In the genomic region with DNA sequence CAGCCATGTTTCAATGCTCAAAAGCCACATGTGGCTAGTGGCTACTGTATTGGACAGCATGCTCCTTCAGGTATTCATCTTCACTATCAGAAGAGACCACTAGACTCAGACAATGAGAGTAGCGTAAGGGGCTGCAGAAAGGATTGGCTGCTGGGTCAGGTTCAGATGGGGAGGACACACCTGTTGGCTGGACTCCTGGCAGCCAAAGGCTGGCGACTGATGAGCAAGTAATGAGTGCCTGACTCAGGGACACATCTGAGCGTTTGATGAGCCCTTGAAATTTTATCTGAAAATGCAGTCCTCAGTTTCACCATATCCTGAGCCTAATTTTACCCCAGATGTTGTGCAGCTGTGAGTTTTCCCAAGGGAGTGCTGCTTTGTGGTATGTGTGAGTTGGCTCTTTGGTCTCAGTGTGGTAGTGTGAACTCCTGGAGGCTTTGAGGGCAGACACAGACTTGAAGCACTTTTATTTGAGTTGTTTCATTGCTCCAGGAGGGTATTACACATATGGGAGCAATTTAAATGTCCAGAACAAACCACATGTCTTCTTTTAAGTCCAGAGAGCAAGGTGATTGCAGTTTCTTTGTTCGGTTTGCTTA, we compare ENCODE assay signal across 14 cellular contexts.
"Had no signal": no experiment of that assay in that cellular context is flagged by ENCODE, and none has a peak within 500 bp of the region (broad histone marks: within the 10 kb centered on the region; RNA-seq: fewer than 3 reads in every experiment).

No MANE protein-coding gene starts in this region.

- H3K27me3 ChIP-seq: gastrocnemius medialis, left lung, uterus had no signal

- H3K4me3 ChIP-seq: gastrocnemius medialis, left lung, uterus had no signal

- H3K27me3 Mint-ChIP-seq: brain; central memory CD8-positive, alpha-beta T cell had no signal

- H3K27ac Mint-ChIP-seq: activated naive CD4-positive, alpha-beta T cell treated with anti-CD3 and anti-CD28 coated beads, Interleukin-2, amount 50 U/mL, for 24 hours; memory B cell; T-helper 2 cell treated with Interferon-gamma antibody and Interleukin-4, amounts not matched to agents 5 μg/mL and 100 μg/mL, for 36 hours had no signal

- H3K4me3 Mint-ChIP-seq: activated naive CD4-positive, alpha-beta T cell treated with anti-CD3 and anti-CD28 coated beads, Interleukin-2, amount 50 U/mL, for 24 hours; central memory CD8-positive, alpha-beta T cell; memory B cell; T-helper 2 cell treated with Interferon-gamma antibody and Interleukin-4, amounts not matched to agents 5 μg/mL and 100 μg/mL, for 36 hours had no signal

- ATAC-seq: gastrocnemius medialis, left lung had no signal

- DNase-seq: activated effector memory CD4-positive, alpha-beta T cell treated with Interleukin-2 at 50 U/mL for 16 hours; activated T-cell treated with anti-CD3 and anti-CD28 coated beads, Interleukin-2, amount 50 U/mL, for 1 hour; amniotic stem cell; cortex of kidney; effector memory CD4-positive, alpha-beta T cell; gastrocnemius medialis; islet precursor cell; left lung; uterus had no signal

- H3K36me3 Mint-ChIP-seq: activated naive CD4-positive, alpha-beta T cell treated with anti-CD3 and anti-CD28 coated beads, Interleukin-2, amount 50 U/mL, for 24 hours; brain; memory B cell had no signal

- H3K36me3 ChIP-seq: gastrocnemius medialis, left lung, uterus had no signal

- H3K9me3 Mint-ChIP-seq: activated naive CD4-positive, alpha-beta T cell treated with anti-CD3 and anti-CD28 coated beads, Interleukin-2, amount 50 U/mL, for 24 hours; central memory CD8-positive, alpha-beta T cell; memory B cell; T-helper 2 cell treated with Interferon-gamma antibody and Interleukin-4, amounts not matched to agents 5 μg/mL and 100 μg/mL, for 36 hours had no signal

- H3K4me1 Mint-ChIP-seq: activated naive CD4-positive, alpha-beta T cell treated with anti-CD3 and anti-CD28 coated beads, Interleukin-2, amount 50 U/mL, for 24 hours; central memory CD8-positive, alpha-beta T cell had no signal
